Comparison of ENCODE assay signal across 20 cellular contexts in the genomic region with DNA sequence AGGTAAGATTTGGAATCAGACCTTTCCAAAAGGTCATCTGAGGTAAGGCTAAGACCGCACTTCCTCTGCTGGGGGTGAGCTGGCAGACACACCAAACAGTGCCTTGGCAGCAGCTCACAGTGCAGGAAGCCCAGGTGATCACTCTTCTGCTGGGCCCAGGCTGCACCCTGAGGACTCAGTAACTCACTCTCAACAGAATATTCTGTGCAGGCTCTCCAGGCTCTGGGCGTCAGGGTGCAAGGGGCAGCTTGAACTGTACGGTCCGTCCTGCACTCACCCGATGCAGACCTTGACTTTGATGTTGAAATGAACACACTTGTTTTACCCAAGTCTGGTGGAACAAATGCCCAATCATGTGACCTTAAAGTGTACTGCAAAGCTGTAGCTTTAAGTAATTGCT. TPM values are rescaled to one million over a fixed set of nuclear protein-coding genes. Genes with fewer than 3 reads are reported as not detected.
DNase-seq lines count a peak whose midpoint lies in the region; ATAC-seq and TF ChIP-seq lines count a peak whose summit lies in the region.
"Had no signal": no experiment of that assay in that cellular context is flagged by ENCODE, and none has a peak within 500 bp of the region (broad histone marks: within the 10 kb centered on the region; RNA-seq: fewer than 3 reads in every experiment).

No MANE protein-coding gene starts in this region.

- peaks cover 74% of the 10 kb centered on the region for H3K36me3 ChIP-seq in RWPE2 (ENCODE audit: low read depth)
- H3K36me3 ChIP-seq in heart right ventricle, result peaks cover 0 to 98% (median 45%) of the 10 kb centered on the region in 9 donors
- peaks cover 0 to 99% of the 10 kb centered on the region in 2 donors for H3K36me3 ChIP-seq in psoas muscle (ENCODE audit: insufficient read depth in 1 of 2, low read depth in 1 of 2)

- ATAC-seq in activated CD8-positive, alpha-beta memory T cell treated with anti-CD3 and anti-CD28 coated beads, Interleukin-2, amount 10 ng/mL, durations not matched to agents 7 days and 5 days, result no peak
- ATAC-seq in RWPE2 (ENCODE audit: low read depth) (0 out of 3 replicates have a peak, but pooled peaks have one; percentile 51), heart right ventricle (peak in 5 of 8 donors; percentile 19 to 72 (median 54)), psoas muscle (peak in 3 of 4 donors; percentile 31 to 47 (median 46)), HG02973 (IDR thresholded peaks at IDR 0.05; ENCODE audit: unreplicated experiment) (no peak)

- no peaks in the 10 kb centered on the region for H3K27me3 Mint-ChIP-seq in activated CD8-positive, alpha-beta memory T cell treated with anti-CD3 and anti-CD28 coated beads, Interleukin-2, amount 10 ng/mL, durations not matched to agents 7 days and 5 days
- H3K27me3 Mint-ChIP-seq: activated CD4-positive, alpha-beta T cell treated with anti-CD3 and anti-CD28 coated beads, Interleukin-2, amount 10 ng/mL, durations not matched to agents 24 days and 14 days; B cell had no signal

- H3K4me3 ChIP-seq in RWPE2 (ENCODE audit: severe bottlenecking) (no peak overlapping the region), heart right ventricle (no peak overlapping the region), psoas muscle (no peak overlapping the region)
- H3K4me3 ChIP-seq: SJSA1 had no signal

- no peaks in the 10 kb centered on the region for H3K27me3 ChIP-seq in RWPE2 (ENCODE audit: insufficient read depth, poor library complexity, severe bottlenecking)
- no peaks in the 10 kb centered on the region for H3K27me3 ChIP-seq in heart right ventricle
- no peaks in the 10 kb centered on the region for H3K27me3 ChIP-seq in psoas muscle (ENCODE audit: insufficient read depth in 3 of 3, low read length in 2 of 3)
- H3K27me3 ChIP-seq: SJSA1 had no signal

- peak; percentile 36 for DNase-seq in activated CD8-positive, alpha-beta memory T cell treated with anti-CD3 and anti-CD28 coated beads, Interleukin-2, amount 10 ng/mL, durations not matched to agents 7 days and 5 days
- no peak for DNase-seq in activated CD8-positive, alpha-beta memory T cell treated with anti-CD3 and anti-CD28 coated beads, Interleukin-2, amount 50 U/mL, for 48 hours
- no peak for DNase-seq in RWPE2 (ENCODE audit: low spot score)
- DNase-seq in heart right ventricle, result no peak
- DNase-seq in psoas muscle, result no peak
- no peak for DNase-seq in NCI-H1105 (lab: John Stamatoyannopoulos, UW)
- DNase-seq in hepatic stellate cell (ENCODE audit: low spot score), result no peak
- DNase-seq: activated CD4-positive, alpha-beta T cell treated with anti-CD3 and anti-CD28 coated beads, Interleukin-2, amount 10 ng/mL, durations not matched to agents 24 days and 14 days; activated CD8-positive, alpha-beta memory T cell treated with anti-CD3 and anti-CD28 coated beads, Interleukin-2, amount 50 U/mL, for 4 hours; cerebellar nuclear complex; endodermal cell; glutamatergic neuron; H9; NCI-H1417 treated with DMSO at 0.1 percent for 48 hours; NCI-H526 treated with DMSO at 0.1 percent for 48 hours; right cardiac atrium; stimulated activated CD8-positive, alpha-beta memory T cell treated with anti-CD3 and anti-CD28 coated beads, Interleukin-4, amount 100 ng/mL, for 48 hours had no signal

- H3K27ac ChIP-seq in RWPE2 (ENCODE audit: poor library complexity, severe bottlenecking), result no peak overlapping the region
- H3K27ac ChIP-seq in heart right ventricle, result no peak overlapping the region
- no peak overlapping the region for H3K27ac ChIP-seq in psoas muscle
- H3K27ac ChIP-seq: SJSA1 had no signal

- intact Hi-C loops in heart right ventricle (cut with DNase I), result no loop called here
- intact Hi-C loops in psoas muscle (cut with DNase I), result loop anchor here in 1 of 2 donors (5.0 kb wide), 1 partner anchor 280 kb away; no protein-coding TSS in a partner anchor

- TF ChIP-seq CTCF in RWPE2 (IDR thresholded peaks at IDR 0.05; ENCODE audit: poor library complexity, severe bottlenecking) (no peak), heart right ventricle (IDR thresholded peaks at IDR 0.05) (no peak), psoas muscle (IDR thresholded peaks at IDR 0.05) (no peak)

- no peak overlapping the region for H3K4me3 Mint-ChIP-seq in activated CD8-positive, alpha-beta memory T cell treated with anti-CD3 and anti-CD28 coated beads, Interleukin-2, amount 10 ng/mL, durations not matched to agents 7 days and 5 days
- H3K4me3 Mint-ChIP-seq: activated CD4-positive, alpha-beta T cell treated with anti-CD3 and anti-CD28 coated beads, Interleukin-2, amount 10 ng/mL, durations not matched to agents 24 days and 14 days; B cell; endodermal cell; H9 had no signal

- peaks cover 2% of the 10 kb centered on the region for H3K36me3 Mint-ChIP-seq in activated CD8-positive, alpha-beta memory T cell treated with anti-CD3 and anti-CD28 coated beads, Interleukin-2, amount 10 ng/mL, durations not matched to agents 7 days and 5 days

- WGBS in heart right ventricle, 2 donors, result 35 to 43% methylated on average over 5 of the region's 5 CpGs
- 23 to 48% (median 42%) methylated on average over 5 of the region's 5 CpGs for WGBS in psoas muscle, 3 donors

- H3K27ac Mint-ChIP-seq in activated CD8-positive, alpha-beta memory T cell treated with anti-CD3 and anti-CD28 coated beads, Interleukin-2, amount 10 ng/mL, durations not matched to agents 7 days and 5 days, result no peak overlapping the region
- H3K27ac Mint-ChIP-seq: activated CD4-positive, alpha-beta T cell treated with anti-CD3 and anti-CD28 coated beads, Interleukin-2, amount 10 ng/mL, durations not matched to agents 24 days and 14 days; B cell; endodermal cell; H9 had no signal

- peaks cover 8% of the 10 kb centered on the region for H3K4me1 ChIP-seq in RWPE2 (ENCODE audit: insufficient read depth, poor library complexity, severe bottlenecking)
- H3K4me1 ChIP-seq in heart right ventricle, result peaks cover 0 to 17% (median 12%) of the 10 kb centered on the region in 9 donors
- H3K4me1 ChIP-seq in psoas muscle, result peaks cover under 1% of the 10 kb centered on the region

- no peaks in the 10 kb centered on the region for H3K9me3 ChIP-seq in RWPE2 (ENCODE audit: severe bottlenecking)
- no peaks in the 10 kb centered on the region for H3K9me3 ChIP-seq in heart right ventricle
- no peaks in the 10 kb centered on the region for H3K9me3 ChIP-seq in psoas muscle
- H3K9me3 ChIP-seq: SJSA1 had no signal

- H3K9me3 Mint-ChIP-seq in activated CD8-positive, alpha-beta memory T cell treated with anti-CD3 and anti-CD28 coated beads, Interleukin-2, amount 10 ng/mL, durations not matched to agents 7 days and 5 days (ENCODE audit: low read depth), result no peaks in the 10 kb centered on the region
- H3K9me3 Mint-ChIP-seq: activated CD4-positive, alpha-beta T cell treated with anti-CD3 and anti-CD28 coated beads, Interleukin-2, amount 10 ng/mL, durations not matched to agents 24 days and 14 days; H9 had no signal

- CTCF ChIA-PET in activated CD8-positive, alpha-beta memory T cell treated with anti-CD3 and anti-CD28 coated beads, Interleukin-2, amount 10 ng/mL, durations not matched to agents 7 days and 5 days (lab: Charles Lee), result interaction anchor here (1.2 to 1.6 kb wide), 2 partner anchors 24 to 25 kb away, joined by 3 to 4 read pairs; no protein-coding TSS in a partner anchor

- peaks cover 19% of the 10 kb centered on the region for H3K4me1 Mint-ChIP-seq in activated CD8-positive, alpha-beta memory T cell treated with anti-CD3 and anti-CD28 coated beads, Interleukin-2, amount 10 ng/mL, durations not matched to agents 7 days and 5 days
- H3K4me1 Mint-ChIP-seq: endodermal cell had no signal

RNA-seq across cellular contexts. Expression of a gene that starts 6.0 kb away (rescaled TPM):
- total RNA-seq in activated CD8-positive, alpha-beta memory T cell treated with anti-CD3 and anti-CD28 coated beads, Interleukin-2, amount 10 ng/mL, durations not matched to agents 7 days and 5 days, result 10 to 100 TPM; 14.0 to 17.2 TPM
- total RNA-seq in heart right ventricle (10 to 100 TPM in 1 of 10 donors, 1 to 10 TPM in 9; 5.4 to 11.7 (median 7.1) TPM), psoas muscle (10 to 100 TPM in 3 of 4 donors, 1 to 10 TPM in 1; 7.3 to 25.3 (median 17.7) TPM)
- polyA plus RNA-seq in heart right ventricle (10 to 100 TPM; 19.4 to 20.6 TPM), psoas muscle (10 to 100 TPM; 28.0 to 50.4 (median 28.5) TPM)

RNA-seq across cellular contexts. Expression of a gene that starts 10.1 kb away (rescaled TPM):
- 10 to 100 TPM; 53.7 to 75.6 TPM for total RNA-seq in activated CD8-positive, alpha-beta memory T cell treated with anti-CD3 and anti-CD28 coated beads, Interleukin-2, amount 10 ng/mL, durations not matched to agents 7 days and 5 days
- 10 to 100 TPM; 21.6 to 37.3 (median 27.8) TPM for total RNA-seq in heart right ventricle
- 10 to 100 TPM; 14.2 to 17.0 TPM for polyA plus RNA-seq in heart right ventricle
- total RNA-seq in psoas muscle, result 10 to 100 TPM; 40.4 to 68.9 (median 42.1) TPM
- 10 to 100 TPM; 34.3 to 93.1 (median 36.7) TPM for polyA plus RNA-seq in psoas muscle

RNA-seq across cellular contexts. Expression of a gene that starts 29.1 kb away (rescaled TPM):
- 10 to 100 TPM; 10.4 to 15.1 TPM for total RNA-seq in activated CD8-positive, alpha-beta memory T cell treated with anti-CD3 and anti-CD28 coated beads, Interleukin-2, amount 10 ng/mL, durations not matched to agents 7 days and 5 days
- total RNA-seq in heart right ventricle (100 to 1,000 TPM in 6 of 10 donors, 10 to 100 TPM in 4; 69.7 to 241 (median 107) TPM), psoas muscle (100 to 1,000 TPM; 113 to 503 (median 331) TPM)
- polyA plus RNA-seq in heart right ventricle (100 to 1,000 TPM in 1 of 2 donors, 10 to 100 TPM in 1; 12.8 to 193 TPM), psoas muscle (100 to 1,000 TPM in 2 of 3 donors, 10 to 100 TPM in 1; 27.0 to 275 (median 136) TPM)

RNA-seq across cellular contexts. Expression of a gene that starts 34.9 kb away (rescaled TPM):
- 1 to 10 TPM; 5.9 to 8.7 TPM for total RNA-seq in activated CD8-positive, alpha-beta memory T cell treated with anti-CD3 and anti-CD28 coated beads, Interleukin-2, amount 10 ng/mL, durations not matched to agents 7 days and 5 days
- total RNA-seq in heart right ventricle, result 10 to 100 TPM in 8 of 10 donors, 1 to 10 TPM in 2; 8.8 to 22.2 (median 13.1) TPM
- 10 to 100 TPM in 1 of 2 donors, 1 to 10 TPM in 1; 4.8 to 10.5 TPM for polyA plus RNA-seq in heart right ventricle
- total RNA-seq in psoas muscle, result 10 to 100 TPM in 3 of 4 donors, 1 to 10 TPM in 1; 9.5 to 14.6 (median 11.5) TPM
- 10 to 100 TPM in 1 of 3 donors, 1 to 10 TPM in 2; 4.7 to 12.0 (median 6.9) TPM for polyA plus RNA-seq in psoas muscle

Comparison
In these comparisons a context has a peak if more than half of its experiments do, and no peak if none do; other contexts are left out.
1. ATAC-seq: peak in RWPE2 (single experiment), heart right ventricle (5 of 8) and psoas muscle (3 of 4); none in activated CD8-positive, alpha-beta memory T cell treated with anti-CD3 and anti-CD28 coated beads, Interleukin-2, amount 10 ng/mL, durations not matched to agents 7 days and 5 days (single experiment) and HG02973 (single experiment).
2. RNA of a gene that starts 29.1 kb away (total RNA-seq): 113 to 503 TPM in psoas muscle and 69.7 to 241 TPM in heart right ventricle; 10.4 to 15.1 TPM in activated CD8-positive, alpha-beta memory T cell treated with anti-CD3 and anti-CD28 coated beads, Interleukin-2, amount 10 ng/mL, durations not matched to agents 7 days and 5 days; every median in the first group is over 4 times any median in the second.